Comparison of ENCODE assay signal across 1 cellular context in genomic region chr19:53961523-53962345, GRCh38.
TF ChIP-seq lines count a peak whose summit lies in the region.

No MANE protein-coding gene starts in this region.

TF ChIP-seq in H1, 55 proteins besides CTCF, POLR2A, EP300 and RAD21:
- TF ChIP-seq SIN3A (conservative IDR thresholded peaks at IDR 0.05 in 1 of 2, IDR thresholded peaks at IDR 0.05 in 1 of 2; ENCODE audit: low read depth in 1 of 2, low read length in 2 of 2) (0 out of 4 replicates have a peak, but pooled peaks of 1 of the 2 experiments have one; percentile 31), TAF1 (IDR thresholded peaks at IDR 0.05; ENCODE audit: low read depth, low read length) (no peak), GABPA (IDR thresholded peaks at IDR 0.05; ENCODE audit: borderline replicate concordance, insufficient read depth, low read length) (peak; percentile 95)
